In genomic region chr3:184015381-184016019, GRCh38 we compare ENCODE assay signal across 1 cellular context.
TF ChIP-seq lines count a peak whose summit lies in the region.

No MANE protein-coding gene starts in this region.

TF ChIP-seq in HEK293, 187 proteins besides CTCF, POLR2A, EP300 and RAD21 (continued from another document and continues in another):
- no peak for TF ChIP-seq REST (tag by site-specific recombination; IDR thresholded peaks at IDR 0.05)
- no peak for TF ChIP-seq ZNF48 (tag by site-specific recombination; IDR thresholded peaks at IDR 0.05)
- TF ChIP-seq ZNF292 (tag by site-specific recombination; IDR thresholded peaks at IDR 0.05; ENCODE audit: borderline replicate concordance, low read depth) = no peak
- TF ChIP-seq ZNF362 (tag by site-specific recombination; IDR thresholded peaks at IDR 0.05) = peak; percentile 76
- no peak for TF ChIP-seq ZNF544 (tag by site-specific recombination; IDR thresholded peaks at IDR 0.05)
- no peak for TF ChIP-seq AEBP2 (tag by site-specific recombination; IDR thresholded peaks at IDR 0.05; ENCODE audit: borderline replicate concordance)
- no peak for TF ChIP-seq HOXA7 (CRISPR knock-in tag; IDR thresholded peaks at IDR 0.05; ENCODE audit: borderline replicate concordance)
- TF ChIP-seq ZNF311 (tag by site-specific recombination; IDR thresholded peaks at IDR 0.05; ENCODE audit: borderline replicate concordance) = no peak
- TF ChIP-seq PRDM6 (tag by site-specific recombination; IDR thresholded peaks at IDR 0.05) = peak; percentile 72
- no peak for TF ChIP-seq ZFP41 (tag by site-specific recombination; IDR thresholded peaks at IDR 0.05; ENCODE audit: borderline replicate concordance)
- no peak for TF ChIP-seq TCF7L2 (IDR thresholded peaks at IDR 0.05; ENCODE audit: borderline replicate concordance, low read depth, low read length)
- no peak for TF ChIP-seq ZNF777 (tag by site-specific recombination; IDR thresholded peaks at IDR 0.05; ENCODE audit: borderline replicate concordance)
- TF ChIP-seq ZXDB (tag by site-specific recombination; IDR thresholded peaks at IDR 0.05) = no peak
- TF ChIP-seq ATF2 (tag by site-specific recombination; IDR thresholded peaks at IDR 0.05; ENCODE audit: low read depth) = peak; percentile 81
- TF ChIP-seq ZIC2 (tag by site-specific recombination; IDR thresholded peaks at IDR 0.05) = no peak
- no peak for TF ChIP-seq ZNF670 (tag by site-specific recombination; IDR thresholded peaks at IDR 0.05; ENCODE audit: low read depth)
- TF ChIP-seq TSHZ1 (tag by site-specific recombination; IDR thresholded peaks at IDR 0.05; ENCODE audit: borderline replicate concordance) = no peak
- TF ChIP-seq ZNF660 (tag by site-specific recombination; IDR thresholded peaks at IDR 0.05) = peak; percentile 55; the same call in 1 of the 2 replicates
- TF ChIP-seq ZNF423 (tag by site-specific recombination; IDR thresholded peaks at IDR 0.05) = no peak
- TF ChIP-seq ZNF140 (tag by site-specific recombination; IDR thresholded peaks at IDR 0.05) = no peak
- TF ChIP-seq ZBTB17 (tag by site-specific recombination; IDR thresholded peaks at IDR 0.05) = peak; percentile 29; the same call in 1 of the 2 replicates
- TF ChIP-seq ZNF514 (tag by site-specific recombination; IDR thresholded peaks at IDR 0.05) = no peak
- TF ChIP-seq ZNF416 (tag by site-specific recombination; IDR thresholded peaks at IDR 0.05) = no peak
- no peak for TF ChIP-seq ZNF426 (tag by site-specific recombination; IDR thresholded peaks at IDR 0.05)
- no peak for TF ChIP-seq PRDM1 (tag by site-specific recombination; IDR thresholded peaks at IDR 0.05)
- peak; percentile 92 for TF ChIP-seq ZNF629 (tag by site-specific recombination; IDR thresholded peaks at IDR 0.05)
- TF ChIP-seq ZNF148 (tag by site-specific recombination; IDR thresholded peaks at IDR 0.05; ENCODE audit: borderline replicate concordance) = no peak
- TF ChIP-seq ZBTB11 (tag by site-specific recombination; conservative IDR thresholded peaks at IDR 0.05; ENCODE audit: low read depth) = no peak
- TF ChIP-seq ZNF19 (tag by site-specific recombination; IDR thresholded peaks at IDR 0.05; ENCODE audit: low read depth) = no peak
- 0 out of 2 replicates have a peak, but pooled peaks have one; percentile 15 for TF ChIP-seq ZNF501 (tag by site-specific recombination; IDR thresholded peaks at IDR 0.05)
- TF ChIP-seq ZNF202 (tag by site-specific recombination; IDR thresholded peaks at IDR 0.05; ENCODE audit: borderline replicate concordance) = no peak
- no peak for TF ChIP-seq ZNF701 (tag by site-specific recombination; IDR thresholded peaks at IDR 0.05)
- TF ChIP-seq ZBTB20 (tag by site-specific recombination; IDR thresholded peaks at IDR 0.05) = no peak
- TF ChIP-seq ZNF677 (tag by site-specific recombination; IDR thresholded peaks at IDR 0.05) = no peak
- no peak for TF ChIP-seq RBAK (tag by site-specific recombination; IDR thresholded peaks at IDR 0.05)
- no peak for TF ChIP-seq SCRT1 (tag by site-specific recombination; IDR thresholded peaks at IDR 0.05; ENCODE audit: borderline replicate concordance)
- TF ChIP-seq ZNF513 (tag by site-specific recombination; IDR thresholded peaks at IDR 0.05) = no peak
- no peak for TF ChIP-seq ZNF274 (IDR thresholded peaks at IDR 0.05; ENCODE audit: low read length)
- TF ChIP-seq ZNF274 (tag by site-specific recombination; IDR thresholded peaks at IDR 0.05; ENCODE audit: borderline replicate concordance) = no peak
- TF ChIP-seq ZNF785 (tag by site-specific recombination; IDR thresholded peaks at IDR 0.05) = no peak
- TF ChIP-seq HOXC10 (CRISPR knock-in tag; IDR thresholded peaks at IDR 0.05) = no peak
- no peak for TF ChIP-seq MEIS1 (CRISPR knock-in tag; IDR thresholded peaks at IDR 0.05; ENCODE audit: borderline replicate concordance)
